In genomic region chrX:150146271-150146888, GRCh38 we compare ENCODE assay signal across 14 cellular contexts.
DNase-seq lines count a peak whose midpoint lies in the region; ATAC-seq, FAIRE-seq and TF ChIP-seq lines count a peak whose summit lies in the region.
"Had no signal": no experiment of that assay in that cellular context is flagged by ENCODE, and none has a peak within 500 bp of the region (broad histone marks: within the 10 kb centered on the region; RNA-seq: fewer than 3 reads in every experiment).

No MANE protein-coding gene starts in this region.

- H2AK5ac ChIP-seq in mesenchymal stem cell (ENCODE audit: low read length, severe bottlenecking), result no peak overlapping the region

- H3K27me3 Mint-ChIP-seq in CD4-positive, alpha-beta memory T cell, result peaks cover 0 to 2% of the 10 kb centered on the region in 2 donors

- H3K27me3 ChIP-seq in kidney epithelial cell (ENCODE audit: control insufficient read depth, insufficient read depth, low read length) (no peaks in the 10 kb centered on the region), mesenchymal stem cell (ENCODE audit: control insufficient read depth in 1 of 2, insufficient read depth in 1 of 2, low read length in 2 of 2) (peaks cover 0 to 9% of the 10 kb centered on the region in 2 experiments)
- no peaks in the 10 kb centered on the region for H3K27me3 ChIP-seq in CD4-positive, alpha-beta memory T cell (ENCODE audit: insufficient read depth, low read length)
- H3K27me3 ChIP-seq: BLaER1 treated with 17β-estradiol and CSF1 and Interleukin-3, amounts not matched to agents 10 nM and 100 nM; ovary had no signal

- no peak overlapping the region for H2AFZ ChIP-seq in mesenchymal stem cell (ENCODE audit: low read depth, low read length)

- H3K27ac Mint-ChIP-seq in CD4-positive, alpha-beta memory T cell, result no peak overlapping the region
- H3K27ac Mint-ChIP-seq: activated CD8-positive, alpha-beta memory T cell treated with anti-CD3 and anti-CD28 coated beads, Interleukin-2, amount 10 ng/mL, durations not matched to agents 7 days and 5 days; activated naive CD4-positive, alpha-beta T cell treated with anti-CD3 and anti-CD28 coated beads, Interleukin-2, amount 50 U/mL, for 72 hours had no signal

- H4K8ac ChIP-seq in mesenchymal stem cell (ENCODE audit: low read length), result no peak overlapping the region

- no peak overlapping the region for H3K4me2 ChIP-seq in mesenchymal stem cell (ENCODE audit: low read length, poor library complexity, severe bottlenecking)
- H3K4me2 ChIP-seq: BLaER1 treated with 17β-estradiol and CSF1 and Interleukin-3, amounts not matched to agents 10 nM and 100 nM had no signal

- no peaks in the 10 kb centered on the region for H3K9me3 ChIP-seq in CD4-positive, alpha-beta memory T cell (ENCODE audit: control insufficient read depth in 1 of 2, low read length in 2 of 2)
- H3K9me3 ChIP-seq in mesenchymal stem cell (ENCODE audit: control insufficient read depth, low read length), result peaks cover 22% of the 10 kb centered on the region
- H3K9me3 ChIP-seq: ovary had no signal

- FAIRE-seq in RCC 7860 (lab: Jason Lieb, UNC), result no peak
- FAIRE-seq: bronchial epithelial cell, GM12878 had no signal

- CTCF ChIA-PET in CD4-positive, alpha-beta memory T cell (lab: Charles Lee; ENCODE audit: partially characterized antibody), result no interaction called here

- no peak overlapping the region for H2BK120ac ChIP-seq in mesenchymal stem cell (ENCODE audit: low read depth, low read length)

- no peak overlapping the region for H3K14ac ChIP-seq in mesenchymal stem cell (ENCODE audit: low read length in 2 of 2)

- no peaks in the 10 kb centered on the region for H3K4me1 Mint-ChIP-seq in CD4-positive, alpha-beta memory T cell

- H3K9me3 Mint-ChIP-seq in CD4-positive, alpha-beta memory T cell, result peaks cover 0 to 22% (median 11%) of the 10 kb centered on the region in 8 donors
- H3K9me3 Mint-ChIP-seq: activated naive CD4-positive, alpha-beta T cell treated with anti-CD3 and anti-CD28 coated beads, Interleukin-2, amount 50 U/mL, for 72 hours had no signal

- H3K23ac ChIP-seq in mesenchymal stem cell (ENCODE audit: low read length in 2 of 2), result no peak overlapping the region

- no peak overlapping the region for H3K4ac ChIP-seq in mesenchymal stem cell (ENCODE audit: low read depth in 1 of 2, low read length in 2 of 2)

- H3K4me3 ChIP-seq in kidney epithelial cell (ENCODE audit: low read depth, low read length) (no peak overlapping the region), mesenchymal stem cell (ENCODE audit: insufficient read depth in 1 of 2, low read depth in 1 of 2, low read length in 2 of 2) (no peak overlapping the region)
- H3K4me3 ChIP-seq in CD4-positive, alpha-beta memory T cell (ENCODE audit: low read length in 2 of 2), result no peak overlapping the region
- H3K4me3 ChIP-seq: BLaER1 treated with 17β-estradiol and CSF1 and Interleukin-3, amounts not matched to agents 10 nM and 100 nM; GM12878; ovary had no signal

- no peak overlapping the region for H3K4me3 Mint-ChIP-seq in CD4-positive, alpha-beta memory T cell
- H3K4me3 Mint-ChIP-seq: activated CD8-positive, alpha-beta memory T cell treated with anti-CD3 and anti-CD28 coated beads, Interleukin-2, amount 10 ng/mL, durations not matched to agents 7 days and 5 days had no signal

- intact Hi-C loops in CD4-positive, alpha-beta memory T cell (cut with micrococcal nuclease), result no loop called here

- POLR2A ChIA-PET in CD4-positive, alpha-beta memory T cell (lab: Charles Lee; ENCODE audit: partially characterized antibody), result no interaction called here

- WGBS in mesenchymal stem cell, result 93% methylated on average over 1 of the region's 1 CpG

- H4K91ac ChIP-seq in mesenchymal stem cell (ENCODE audit: low read length), result no peak overlapping the region

- no peak overlapping the region for H3K9ac ChIP-seq in mesenchymal stem cell (ENCODE audit: low read length)
- H3K9ac ChIP-seq: BLaER1 treated with 17β-estradiol and CSF1 and Interleukin-3, amounts not matched to agents 10 nM and 100 nM had no signal

- no peak overlapping the region for H2BK15ac ChIP-seq in mesenchymal stem cell (ENCODE audit: low read depth, poor library complexity, severe bottlenecking)

- ATAC-seq in GM21526 (IDR thresholded peaks at IDR 0.05; ENCODE audit: low FRiP score, unreplicated experiment), result no peak
- ATAC-seq: activated CD8-positive, alpha-beta memory T cell treated with anti-CD3 and anti-CD28 coated beads, Interleukin-2, amount 10 ng/mL, durations not matched to agents 7 days and 5 days; activated naive CD4-positive, alpha-beta T cell treated with anti-CD3 and anti-CD28 coated beads, Interleukin-2, amount 50 U/mL, for 72 hours; GM12878 had no signal

- TF ChIP-seq CTCF in 22Rv1 (IDR thresholded peaks at IDR 0.05) (peak; percentile 31), kidney epithelial cell (IDR thresholded peaks at IDR 0.05; ENCODE audit: insufficient read depth, low read length, poor library complexity, severe bottlenecking) (peak; percentile 2)

- peaks cover 0 to 4% of the 10 kb centered on the region in 2 donors for H3K36me3 Mint-ChIP-seq in CD4-positive, alpha-beta memory T cell
- H3K36me3 Mint-ChIP-seq: activated CD8-positive, alpha-beta memory T cell treated with anti-CD3 and anti-CD28 coated beads, Interleukin-2, amount 10 ng/mL, durations not matched to agents 7 days and 5 days had no signal

- H2BK5ac ChIP-seq in mesenchymal stem cell (ENCODE audit: low read depth, low read length, poor library complexity, severe bottlenecking), result no peak overlapping the region

- H3K18ac ChIP-seq in mesenchymal stem cell (ENCODE audit: low read depth in 1 of 2, low read length in 2 of 2), result no peak overlapping the region

- H3K4me1 ChIP-seq in CD4-positive, alpha-beta memory T cell (ENCODE audit: insufficient read depth, low read length), result no peaks in the 10 kb centered on the region
- peaks cover 2% of the 10 kb centered on the region for H3K4me1 ChIP-seq in mesenchymal stem cell (ENCODE audit: control insufficient read depth, insufficient read depth, low read depth, low read length)

- H3K36me3 ChIP-seq in kidney epithelial cell (ENCODE audit: control insufficient read depth, insufficient read depth, low read length), result no peaks in the 10 kb centered on the region
- H3K36me3 ChIP-seq in CD4-positive, alpha-beta memory T cell (ENCODE audit: insufficient read depth, low read length), result no peaks in the 10 kb centered on the region
- no peaks in the 10 kb centered on the region for H3K36me3 ChIP-seq in mesenchymal stem cell (ENCODE audit: control insufficient read depth in 1 of 2, insufficient read depth in 2 of 2, low read depth in 1 of 2, low read length in 2 of 2)
- H3K36me3 ChIP-seq: BLaER1 treated with 17β-estradiol and CSF1 and Interleukin-3, amounts not matched to agents 10 nM and 100 nM; ovary had no signal

- H3K27ac ChIP-seq in 22Rv1, result no peak overlapping the region
- no peak overlapping the region for H3K27ac ChIP-seq in CD4-positive, alpha-beta memory T cell (ENCODE audit: low read depth, low read length)
- H3K27ac ChIP-seq in mesenchymal stem cell (ENCODE audit: low read length, poor library complexity, severe bottlenecking), result no peak overlapping the region
- H3K27ac ChIP-seq: BLaER1 treated with 17β-estradiol and CSF1 and Interleukin-3, amounts not matched to agents 10 nM and 100 nM; ovary had no signal

- no peak overlapping the region for H2BK12ac ChIP-seq in mesenchymal stem cell (ENCODE audit: low read length in 2 of 2)

- H3K79me1 ChIP-seq in mesenchymal stem cell (replicated peaks; ENCODE audit: low read length, poor library complexity, severe bottlenecking), result no peaks in the 10 kb centered on the region

- DNase-seq in Daoy (ENCODE audit: low read depth), result peak; percentile 15
- peak; percentile 9 for DNase-seq in RCC 7860 (ENCODE audit: low spot score)
- DNase-seq in kidney epithelial cell (ENCODE audit: low read depth), result no peak
- DNase-seq in CD4-positive, alpha-beta memory T cell, result no peak
- DNase-seq in mesenchymal stem cell, result no peak
- DNase-seq: activated CD8-positive, alpha-beta memory T cell treated with anti-CD3 and anti-CD28 coated beads, Interleukin-2, amount 10 ng/mL, durations not matched to agents 7 days and 5 days; effector memory CD4-positive, alpha-beta T cell; ovary had no signal

Comparison
In these comparisons a context has a peak if more than half of its experiments do, and no peak if none do; other contexts are left out.
1. DNase-seq: peak in Daoy (single experiment) and RCC 7860 (single experiment); none in kidney epithelial cell (single experiment), CD4-positive, alpha-beta memory T cell (0 of 5) and mesenchymal stem cell (single experiment).